Comparison of ENCODE assay signal across 8 cellular contexts in the genomic region with DNA sequence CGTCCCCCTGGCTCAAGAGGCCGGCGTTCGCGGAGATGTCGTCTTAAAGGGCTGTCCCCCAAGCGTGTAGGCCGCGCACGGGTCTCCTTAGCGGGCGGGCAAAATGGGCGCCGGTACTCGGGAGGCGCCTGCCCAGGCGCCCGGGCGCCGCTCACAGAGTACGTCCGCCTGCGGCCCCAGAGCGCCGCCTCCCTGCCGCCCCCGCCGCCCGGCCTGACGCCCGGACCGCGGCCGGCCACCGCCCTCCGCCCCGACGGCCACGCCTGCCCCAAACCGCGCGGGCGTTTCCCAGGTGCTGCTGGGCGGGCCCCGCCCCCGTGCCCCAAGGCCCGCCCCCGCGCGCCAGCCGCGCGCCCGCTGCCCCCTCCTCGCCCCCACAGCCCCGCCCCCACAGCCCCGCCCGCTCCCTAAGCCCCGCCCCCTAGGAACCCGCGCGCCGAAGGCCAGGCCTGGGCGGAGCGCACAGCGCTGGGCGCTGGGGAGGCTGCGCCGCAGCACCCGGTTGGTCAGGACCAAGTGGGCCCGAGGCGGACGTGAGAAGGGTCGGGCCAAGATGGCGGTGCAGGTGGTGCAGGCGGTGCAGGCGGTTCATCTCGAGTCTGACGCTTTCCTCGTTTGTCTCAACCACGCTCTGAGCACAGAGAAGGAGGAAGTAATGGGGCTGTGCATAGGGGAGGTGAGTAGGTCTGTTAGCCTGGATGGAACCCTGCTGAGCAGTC. TPM values are rescaled to one million over a fixed set of nuclear protein-coding genes. Genes with fewer than 3 reads are reported as not detected.
A peak's percentile ranks its signal among the peaks of the same experiment; 100 is the strongest.
DNase-seq lines count a peak whose midpoint lies in the region; ATAC-seq, FAIRE-seq and TF ChIP-seq lines count a peak whose summit lies in the region.

A gene (plus strand): TSS at position 534 of the 719 bp plus-strand sequence. CDS start 20 bp downstream, at position 554.
A gene with protein sequence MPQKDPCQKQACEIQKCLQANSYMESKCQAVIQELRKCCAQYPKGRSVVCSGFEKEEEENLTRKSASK (minus strand): TSS at position 162 of the 719 bp plus-strand sequence. CDS start 7,113 bp downstream, outside the sequence.
A gene with protein sequence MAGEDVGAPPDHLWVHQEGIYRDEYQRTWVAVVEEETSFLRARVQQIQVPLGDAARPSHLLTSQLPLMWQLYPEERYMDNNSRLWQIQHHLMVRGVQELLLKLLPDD (minus strand): TSS at position 162 of the 719 bp plus-strand sequence. CDS start 5,126 bp downstream, outside the sequence.

- peak; percentile 74 for TF ChIP-seq POLR2A in GM18951 (IDR thresholded peaks at IDR 0.05; ENCODE audit: extremely low read depth, insufficient read depth, insufficient read length)

- intact Hi-C loops in kidney (cut with DNase I), result no loop called here

- H3K4me3 ChIP-seq in kidney (ENCODE audit: low read length in 2 of 2), result peak within 1 kb of the TSS; percentile 84 to 86

- peaks cover 49% of the 10 kb centered on the region for H3K4me1 Mint-ChIP-seq in central memory CD8-positive, alpha-beta T cell

- peak within 1 kb of the TSS; percentile 82 for H3K4me3 Mint-ChIP-seq in central memory CD8-positive, alpha-beta T cell

- no peaks in the 10 kb centered on the region for H3K9me3 ChIP-seq in kidney (ENCODE audit: control insufficient read depth in 1 of 2, low read length in 2 of 2)

- no peak for FAIRE-seq in kidney (lab: Jason Lieb, UNC)

- H3K4me1 ChIP-seq in kidney (ENCODE audit: control insufficient read depth in 1 of 2, insufficient read depth in 1 of 2, low read depth in 1 of 2, low read length in 2 of 2), result no peaks in the 10 kb centered on the region

- ATAC-seq in HG03159 (IDR thresholded peaks at IDR 0.05; ENCODE audit: unreplicated experiment), result peak; percentile 85
- ATAC-seq in central memory CD8-positive, alpha-beta T cell (replicated peaks; ENCODE audit: extremely low read depth, poor library complexity, severe bottlenecking), result peak; percentile 78

- H3K9me3 Mint-ChIP-seq in central memory CD8-positive, alpha-beta T cell, result no peaks in the 10 kb centered on the region

- no peaks in the 10 kb centered on the region for H3K27me3 Mint-ChIP-seq in central memory CD8-positive, alpha-beta T cell

- H3K9ac ChIP-seq in kidney (ENCODE audit: low read length in 2 of 2), result peak within 1 kb of the TSS; percentile 69 to 77

- H3K36me3 Mint-ChIP-seq in central memory CD8-positive, alpha-beta T cell (ENCODE audit: insufficient read depth), result peaks cover 18% of the 10 kb centered on the region

- peak; percentile 93 for DNase-seq in AG08396 (ENCODE audit: low spot score)
- peak; percentile 94 for DNase-seq in NCI-H345 (lab: John Stamatoyannopoulos, UW)
- peak; percentile 44 for DNase-seq in activated CD4-positive, CD25-positive, alpha-beta regulatory T cell treated with anti-CD3 and anti-CD28 coated beads, Interleukin-2, amount 50 U/mL, for 16 hours (ENCODE audit: low read depth, low spot score)
- peak; percentile 44 to 55 for DNase-seq in central memory CD8-positive, alpha-beta T cell (ENCODE audit: low spot score in 2 of 2)
- peak; percentile 94 for DNase-seq in kidney
- peak; percentile 54 to 61 for DNase-seq in stimulated activated CD4-positive, alpha-beta T cell treated with anti-CD3 and anti-CD28 coated beads, Interleukin-15, amount 100 ng/mL, for 1 hour (ENCODE audit: low read depth in 1 of 2, low spot score in 1 of 2)

- peak within 1 kb of the TSS; percentile 75 to 78 for H3K27ac ChIP-seq in kidney (ENCODE audit: low read depth in 2 of 2, low read length in 2 of 2)

- in situ Hi-C loops in GM18951 (cut with MboI; ENCODE audit: low sequenced_read_pairs, unreplicated experiment), result no loop called here

- H3K27ac Mint-ChIP-seq in central memory CD8-positive, alpha-beta T cell (ENCODE audit: low read depth), result peak within 1 kb of the TSS; percentile 89

- TF ChIP-seq CTCF in kidney (IDR thresholded peaks at IDR 0.05; ENCODE audit: borderline replicate concordance, extremely low read depth, insufficient read depth), result no peak

- H3K36me3 ChIP-seq in kidney (ENCODE audit: control insufficient read depth in 1 of 2, insufficient read depth in 2 of 2, low read length in 2 of 2), result peaks cover 0 to 4% of the 10 kb centered on the region in 2 donors

RNA-seq across cellular contexts. Expression of the first gene that starts in this region (rescaled TPM):
- 23.0 TPM for total RNA-seq in kidney
- polyA plus RNA-seq in kidney (ENCODE audit: insufficient read depth, low read depth, low replicate concordance), result 14.4 TPM

RNA-seq across cellular contexts. Expression of the second gene that starts in this region (rescaled TPM):
- 6.6 TPM for total RNA-seq in kidney
- 26.2 TPM for polyA plus RNA-seq in kidney (ENCODE audit: insufficient read depth, low read depth, low replicate concordance)

RNA-seq across cellular contexts. Expression of the third gene that starts in this region (rescaled TPM):
- total RNA-seq in kidney, result 23.8 TPM
- 21.5 TPM for polyA plus RNA-seq in kidney (ENCODE audit: insufficient read depth, low read depth, low replicate concordance)

Comparison
In these comparisons a context has a peak if more than half of its experiments do, and no peak if none do; other contexts are left out.
1. Peak in every context shown above with its lines: DNase-seq, ATAC-seq, H3K4me3 ChIP-seq and H3K27ac ChIP-seq.
2. DNase-seq: peak in every context shown above with its lines; median percentile 94 in NCI-H345; 94 in kidney; 93 in AG08396; 58 in stimulated activated CD4-positive, alpha-beta T cell treated with anti-CD3 and anti-CD28 coated beads, Interleukin-15, amount 100 ng/mL, for 1 hour; 50 in central memory CD8-positive, alpha-beta T cell; 44 in activated CD4-positive, CD25-positive, alpha-beta regulatory T cell treated with anti-CD3 and anti-CD28 coated beads, Interleukin-2, amount 50 U/mL, for 16 hours.